ENCODE assay signal across 10 cellular contexts in the genomic region with DNA sequence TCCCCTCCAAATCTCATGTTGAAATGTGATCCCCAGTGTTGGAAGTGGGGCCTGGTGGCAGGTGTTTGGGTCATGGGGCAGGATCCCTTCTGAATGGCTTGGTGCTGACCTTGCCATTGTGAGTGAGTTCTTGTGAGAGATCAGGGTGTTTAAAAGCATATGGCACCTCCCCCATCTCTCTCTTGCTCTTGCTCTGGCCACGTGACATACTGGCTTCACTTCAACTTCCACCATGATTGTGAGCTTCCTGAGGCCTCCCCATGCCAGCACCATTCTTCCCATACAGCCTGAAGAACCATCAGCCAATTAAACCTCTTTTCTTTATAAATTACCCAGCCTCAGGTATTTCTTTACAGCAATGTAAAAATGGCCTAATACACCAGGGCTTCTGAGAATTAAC.
"Had no signal": no experiment of that assay in that cellular context is flagged by ENCODE, and none has a peak within 500 bp of the region (broad histone marks: within the 10 kb centered on the region; RNA-seq: fewer than 3 reads in every experiment).

No MANE protein-coding gene starts in this region.

- H3K4me3 ChIP-seq: HAP-1 had no signal

- H3K4me3 Mint-ChIP-seq: HFFc6, IgD-negative memory B cell had no signal

- H3K9ac ChIP-seq: KMS-11 had no signal

- H3K9me3 Mint-ChIP-seq: HFFc6, IgD-negative memory B cell had no signal

- H3K27ac Mint-ChIP-seq: HFFc6, IgD-negative memory B cell had no signal

- H3K4me2 ChIP-seq: KMS-11 had no signal

- FAIRE-seq: H54, HepG2 had no signal

- H3K36me3 ChIP-seq: HAP-1 had no signal

- DNase-seq: GOT3, HFFc6, KBM-7 had no signal

- H3K4me1 ChIP-seq: HAP-1 had no signal

- H3K27me3 Mint-ChIP-seq: IgD-negative memory B cell had no signal

- H3K27ac ChIP-seq: HL-60, KMS-11 had no signal

- H3K36me3 Mint-ChIP-seq: IgD-negative memory B cell had no signal

- ATAC-seq: HCT116, HepG2 had no signal

- H3K4me1 Mint-ChIP-seq: IgD-negative memory B cell had no signal
